ENCODE assay signal across 29 cellular contexts in the genomic region with DNA sequence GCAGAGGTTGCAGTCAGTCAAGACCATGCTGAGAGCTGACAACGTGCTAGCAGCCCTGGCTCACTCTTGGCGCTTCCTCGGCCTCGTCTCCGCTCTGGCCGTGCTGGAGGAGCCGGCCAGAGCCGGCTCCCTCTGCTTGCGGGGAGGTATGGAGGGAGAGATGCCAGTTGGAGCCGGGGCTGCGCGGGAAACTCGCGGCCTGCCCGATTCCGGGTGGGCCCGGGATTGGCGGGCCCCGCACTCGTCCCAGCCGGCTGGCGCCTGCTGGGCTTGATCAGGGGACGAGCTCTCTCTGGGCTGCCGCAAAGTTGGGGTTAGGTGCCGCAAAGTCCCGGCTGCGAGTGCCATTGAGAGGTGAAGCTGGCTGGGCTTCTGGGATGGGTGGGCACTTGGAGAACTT. TPM values are rescaled to one million over a fixed set of nuclear protein-coding genes. Genes with fewer than 3 reads are reported as not detected.
"Had no signal": no experiment of that assay in that cellular context is flagged by ENCODE, and none has a peak within 500 bp of the region (broad histone marks: within the 10 kb centered on the region; RNA-seq: fewer than 3 reads in every experiment).

No MANE protein-coding gene starts in this region.

- H3K9me3 ChIP-seq: stomach, suprapubic skin, thoracic aorta, thyroid gland, tibial artery, tibial nerve, transverse colon, upper lobe of left lung, upper lobe of right lung, uterus, vagina had no signal

- H3K4me1 ChIP-seq: stomach, suprapubic skin, thyroid gland, tibial artery, tibial nerve, transverse colon, upper lobe of left lung, upper lobe of right lung, uterus, vagina had no signal

- ATAC-seq: stimulated activated effector memory CD8-positive, alpha-beta T cell treated with anti-CD3 and anti-CD28 coated beads, Interleukin-12 subunit alpha, Interleukin-12 subunit beta, amount 100 ng/mL, for 72 hours; stimulated activated memory B cell treated with anti-CD40 and anti-IgM and Interleukin-4, amounts not matched to agents 10 μg/mL and 1 μg/mL and 100 μg/mL, for 72 hours; stimulated activated naive B cell treated with anti-CD40 and anti-IgM and Interleukin-4, amounts not matched to agents 10 μg/mL and 1 μg/mL and 100 μg/mL, for 72 hours; stimulated activated naive CD8-positive, alpha-beta T cell treated with anti-CD3 and anti-CD28 coated beads, Interleukin-15, amount 100 ng/mL, for 72 hours; stimulated activated naive CD8-positive, alpha-beta T cell treated with anti-CD3 and anti-CD28 coated beads, Interleukin-15, Interleukin-2, amounts not matched to agents 100 U/mL and 50 U/mL, for 24 hours; upper lobe of right lung had no signal

- H3K27me3 ChIP-seq: thyroid gland, tibial artery, tibial nerve, transverse colon, upper lobe of left lung, upper lobe of right lung, uterus, vagina had no signal

- H3K4me1 Mint-ChIP-seq: stimulated activated effector memory CD8-positive, alpha-beta T cell treated with anti-CD3 and anti-CD28 coated beads, Interleukin-12 subunit alpha, Interleukin-12 subunit beta, amount 100 ng/mL, for 72 hours; stimulated activated naive CD8-positive, alpha-beta T cell treated with anti-CD3 and anti-CD28 coated beads, Interleukin-15, amount 100 ng/mL, for 72 hours had no signal

- FAIRE-seq: urothelium cell line had no signal

- H3K4me3 Mint-ChIP-seq: stimulated activated effector memory CD8-positive, alpha-beta T cell treated with anti-CD3 and anti-CD28 coated beads, Interleukin-12 subunit alpha, Interleukin-12 subunit beta, amount 100 ng/mL, for 72 hours; stimulated activated memory B cell treated with anti-CD40 and anti-IgM and Interleukin-4, amounts not matched to agents 10 μg/mL and 1 μg/mL and 100 μg/mL, for 72 hours; stimulated activated naive B cell treated with anti-CD40 and anti-IgM and Interleukin-4, amounts not matched to agents 10 μg/mL and 1 μg/mL and 100 μg/mL, for 72 hours; stimulated activated naive CD8-positive, alpha-beta T cell treated with anti-CD3 and anti-CD28 coated beads, Interleukin-15, amount 100 ng/mL, for 72 hours; stimulated activated naive CD8-positive, alpha-beta T cell treated with anti-CD3 and anti-CD28 coated beads, Interleukin-15, Interleukin-2, amounts not matched to agents 100 ng/mL and 50 ng/mL, for 24 hours; type B pancreatic cell had no signal

- H3K36me3 Mint-ChIP-seq: stimulated activated effector memory CD8-positive, alpha-beta T cell treated with anti-CD3 and anti-CD28 coated beads, Interleukin-12 subunit alpha, Interleukin-12 subunit beta, amount 100 ng/mL, for 72 hours; stimulated activated memory B cell treated with anti-CD40 and anti-IgM and Interleukin-4, amounts not matched to agents 10 μg/mL and 1 μg/mL and 100 μg/mL, for 72 hours; type B pancreatic cell had no signal

- H3K27me3 Mint-ChIP-seq: stimulated activated memory B cell treated with anti-CD40 and anti-IgM and Interleukin-4, amounts not matched to agents 10 μg/mL and 1 μg/mL and 100 μg/mL, for 72 hours had no signal

- H3K27ac Mint-ChIP-seq: stimulated activated effector memory CD8-positive, alpha-beta T cell treated with anti-CD3 and anti-CD28 coated beads, Interleukin-12 subunit alpha, Interleukin-12 subunit beta, amount 100 ng/mL, for 72 hours; stimulated activated memory B cell treated with anti-CD40 and anti-IgM and Interleukin-4, amounts not matched to agents 10 μg/mL and 1 μg/mL and 100 μg/mL, for 72 hours; stimulated activated naive B cell treated with anti-CD40 and anti-IgM and Interleukin-4, amounts not matched to agents 10 μg/mL and 1 μg/mL and 100 μg/mL, for 72 hours; stimulated activated naive CD8-positive, alpha-beta T cell treated with anti-CD3 and anti-CD28 coated beads, Interleukin-15, amount 100 ng/mL, for 72 hours; stimulated activated naive CD8-positive, alpha-beta T cell treated with anti-CD3 and anti-CD28 coated beads, Interleukin-15, Interleukin-2, amounts not matched to agents 100 ng/mL and 50 ng/mL, for 24 hours; type B pancreatic cell had no signal

- H3K4me3 ChIP-seq: stomach, suprapubic skin, thoracic aorta, thyroid gland, tibial artery, tibial nerve, transverse colon, upper lobe of left lung, upper lobe of right lung, uterus, vagina had no signal

- H3K36me3 ChIP-seq: stomach, suprapubic skin, thoracic aorta, thyroid gland, tibial artery, tibial nerve, transverse colon, upper lobe of left lung, upper lobe of right lung, uterus, vagina had no signal

- H3K27ac ChIP-seq: stomach, suprapubic skin, thoracic aorta, thyroid gland, tibial artery, tibial nerve, transverse colon, upper lobe of left lung, upper lobe of right lung, uterus, vagina had no signal

- DNase-seq: stimulated activated CD4-positive, alpha-beta T cell treated with anti-CD3 and anti-CD28 coated beads, Interleukin-2, amount 100 ng/mL, for 48 hours; stimulated activated CD4-positive, alpha-beta T cell treated with anti-CD3 and anti-CD28 coated beads, Interleukin-4, amount 100 ng/mL, for 1 hour; stimulated activated CD4-positive, alpha-beta T cell treated with anti-CD3 and anti-CD28 coated beads, Interleukin-4, amount 100 ng/mL, for 24 hours; stimulated activated CD4-positive, alpha-beta T cell treated with anti-CD3 and anti-CD28 coated beads, Interleukin-4, amount 100 ng/mL, for 4 hours; stimulated activated CD8-positive, alpha-beta memory T cell treated with anti-CD3 and anti-CD28 coated beads, Interleukin-4, amount 100 ng/mL, for 48 hours; stimulated activated naive B cell treated with anti-CD40 and anti-IgM and Interleukin-4, amounts not matched to agents 10 μg/mL and 1 μg/mL and 100 μg/mL, for 72 hours; stimulated activated naive CD4-positive, alpha-beta T cell; stimulated activated naive CD4-positive, alpha-beta T cell treated with Interleukin-2 at 50 U/mL for 16 hours; stimulated activated naive CD8-positive, alpha-beta T cell treated with anti-CD3 and anti-CD28 coated beads, Interleukin-15, amount 100 ng/mL, for 72 hours; stimulated activated naive CD8-positive, alpha-beta T cell treated with anti-CD3 and anti-CD28 coated beads, Interleukin-15, Interleukin-2, amounts not matched to agents 100 U/mL and 50 U/mL, for 24 hours; stomach; substantia nigra; thyroid gland; tibial artery; transverse colon; trophoblast cell; upper lobe of right lung; uterus had no signal

- H3K9me3 Mint-ChIP-seq: stimulated activated effector memory CD8-positive, alpha-beta T cell treated with anti-CD3 and anti-CD28 coated beads, Interleukin-12 subunit alpha, Interleukin-12 subunit beta, amount 100 ng/mL, for 72 hours; stimulated activated naive CD8-positive, alpha-beta T cell treated with anti-CD3 and anti-CD28 coated beads, Interleukin-15, amount 100 ng/mL, for 72 hours; stimulated activated naive CD8-positive, alpha-beta T cell treated with anti-CD3 and anti-CD28 coated beads, Interleukin-15, Interleukin-2, amounts not matched to agents 100 ng/mL and 50 ng/mL, for 24 hours; type B pancreatic cell had no signal

RNA-seq across cellular contexts. Expression of gene SHISA3, which starts 27.8 kb away (rescaled TPM):
- total RNA-seq: temporal lobe had no signal
